ENCODE assay signal across 8 cellular contexts in the genomic region with DNA sequence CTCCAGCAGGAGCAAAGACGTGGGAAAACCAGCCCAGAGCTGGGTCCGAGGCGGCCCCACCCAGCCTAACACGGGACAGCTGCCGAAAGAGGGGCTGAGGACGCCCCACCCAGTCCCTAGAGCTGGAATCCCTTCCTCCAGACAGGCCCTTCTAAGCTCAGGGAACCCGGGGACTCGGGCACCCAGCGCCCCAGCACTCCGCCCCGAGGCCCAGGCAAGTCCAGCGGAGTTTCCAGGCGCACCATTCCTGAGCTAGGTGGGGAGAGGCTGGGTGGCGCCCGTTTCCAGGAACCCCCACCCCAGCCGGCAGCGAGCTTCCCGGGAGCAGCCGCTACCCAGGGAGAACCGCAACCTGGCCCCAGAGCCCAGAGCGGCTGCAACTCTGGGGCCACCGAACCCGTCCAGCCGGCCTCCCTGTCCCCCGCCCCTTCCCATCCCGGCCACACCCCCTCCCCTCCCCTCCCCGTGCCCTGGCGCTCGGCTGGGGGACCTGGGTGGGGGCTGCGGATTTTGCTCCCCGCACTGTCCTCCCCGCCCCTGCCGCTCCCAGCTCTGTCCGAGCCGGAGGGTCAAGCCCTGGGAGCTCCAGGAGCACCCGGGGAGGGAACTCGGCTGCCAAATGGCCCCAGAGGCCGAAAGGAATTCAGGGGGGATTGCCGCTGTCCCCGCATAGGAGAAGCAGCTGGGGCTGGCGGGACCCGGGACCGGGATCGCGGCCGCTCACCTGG. TPM values are rescaled to one million over a fixed set of nuclear protein-coding genes. Genes with fewer than 3 reads are reported as not detected.
A peak's percentile ranks its signal among the peaks of the same experiment; 100 is the strongest.
DNase-seq lines count a peak whose midpoint lies in the region; TF ChIP-seq lines count a peak whose summit lies in the region.

No MANE protein-coding gene starts in this region.

- intact Hi-C loops in Caco-2 (cut with micrococcal nuclease; ENCODE audit: unreplicated experiment) (loop anchor here (2.0 to 5.0 kb wide), 3 partner anchors 23 to 59 kb away; partner anchors contain the start of genes AFMID, SYNGR2 and TK1), spleen (cut with DNase I; ENCODE audit: low total_unique reads) (no loop called here), posterior vena cava (cut with DNase I) (loop anchor here in 1 of 2 donors (10.0 kb wide), 1 partner anchor 297 kb away; no protein-coding TSS in a partner anchor)

- CTCF ChIA-PET in Caco-2 (lab: Charles Lee), result interaction anchor here (0.6 to 1.7 kb wide), 9 partner anchors 10 to 1669 kb away, joined by 3 to 12 read pairs (median 4); partner anchors contain the start of genes CBX8 and SYNGR2

- DNase-seq in Caco-2 (peak; percentile 76 to 80), LoVo (ENCODE audit: low spot score) (peak; percentile 29), astrocyte of the spinal cord (ENCODE audit: low read depth, low spot score) (no peak), spleen (peak; percentile 90), MV-4-11 (lab: John Stamatoyannopoulos, UW) (no peak), AG08395 (ENCODE audit: low spot score) (no peak), posterior vena cava (ENCODE audit: low spot score) (no peak)

- peak overlapping the region; percentile 75 for H3K4me3 Mint-ChIP-seq in Caco-2 (ENCODE audit: unreplicated experiment)

- TF ChIP-seq POLR2A in spleen (IDR thresholded peaks at IDR 0.05), result no peak

- H3K27me3 ChIP-seq in Caco-2 (replicated peaks; ENCODE audit: control insufficient read depth, insufficient read depth, low read length) (no peaks in the 10 kb centered on the region), iPS-20b (ENCODE audit: insufficient read depth, low read length) (peaks cover 34% of the 10 kb centered on the region), spleen (replicated peaks in 1 of 7) (no peaks in the 10 kb centered on the region)

- no peaks in the 10 kb centered on the region for H3K9me3 Mint-ChIP-seq in Caco-2 (ENCODE audit: unreplicated experiment)

- peaks cover 9% of the 10 kb centered on the region for H3K4me1 Mint-ChIP-seq in Caco-2 (ENCODE audit: low read depth, unreplicated experiment)

- H3K9ac ChIP-seq in iPS-20b (ENCODE audit: low read depth, low read length), result peak overlapping the region; percentile 76

- H3K27ac ChIP-seq in iPS-20b (ENCODE audit: low read length) (no peak overlapping the region), spleen (peak overlapping the region; percentile 87 to 97 (median 94))

- H3K9me3 ChIP-seq in Caco-2 (no peaks in the 10 kb centered on the region), iPS-20b (ENCODE audit: insufficient read depth, low read depth, low read length) (no peaks in the 10 kb centered on the region), spleen (no peaks in the 10 kb centered on the region)

- peaks cover 24% of the 10 kb centered on the region for H3K36me3 Mint-ChIP-seq in Caco-2 (ENCODE audit: insufficient read depth, unreplicated experiment)

- H3K4me3 ChIP-seq in Caco-2 (ENCODE audit: low read depth, low read length), result peak overlapping the region; percentile 58
- H3K4me3 ChIP-seq in astrocyte of the spinal cord (ENCODE audit: low read depth, low read length), result peak overlapping the region; percentile 35
- H3K4me3 ChIP-seq in iPS-20b (ENCODE audit: low read length), result peak overlapping the region; percentile 79
- H3K4me3 ChIP-seq in spleen, result peak overlapping the region; percentile 70 to 99 (median 96)

- POLR2A ChIA-PET in Caco-2 (lab: Charles Lee), result interaction anchor here (0.6 to 1.5 kb wide), 5 partner anchors 41 to 59 kb away, joined by 4 to 16 read pairs (median 4); partner anchors contain the start of genes AFMID and TK1

- in situ Hi-C loops in astrocyte of the spinal cord (cut with HindIII; ENCODE audit: low sequenced_read_pairs), result no loop called here

- no peak for TF ChIP-seq CTCF in Caco-2 (IDR thresholded peaks at IDR 0.05; ENCODE audit: insufficient read depth in 1 of 2, low read depth in 1 of 2, low read length in 1 of 2, severe bottlenecking in 1 of 2, unreplicated experiment in 1 of 2)
- no peak for TF ChIP-seq CTCF in astrocyte of the spinal cord (IDR thresholded peaks at IDR 0.05; ENCODE audit: low read depth, low read length)
- no peak for TF ChIP-seq CTCF in spleen (IDR thresholded peaks at IDR 0.05 in 8 of 11, conservative IDR thresholded peaks at IDR 0.05 in 3 of 11)

- WGBS in spleen, 5 donors, result 1 to 2% (median 1%) methylated on average over 7 to 46 of the region's 46 CpGs

- peak overlapping the region; percentile 74 for H3K27ac Mint-ChIP-seq in Caco-2 (ENCODE audit: unreplicated experiment)

- H3K4me1 ChIP-seq in Caco-2 (peaks cover 23% of the 10 kb centered on the region), iPS-20b (ENCODE audit: insufficient read depth, low read length) (peaks cover 4% of the 10 kb centered on the region; the same call in 1 of the 2 replicates), spleen (peaks cover 59 to 100% (median 93%) of the 10 kb centered on the region in 6 donors)

- H3K27me3 Mint-ChIP-seq in Caco-2 (ENCODE audit: insufficient read depth, unreplicated experiment), result no peaks in the 10 kb centered on the region

- TSS peak; percentile 55 for BruUV-seq in Caco-2 (replicated peaks; lab: Mats Ljungman, UMichigan)

- H3K36me3 ChIP-seq in Caco-2 (ENCODE audit: control insufficient read depth, insufficient read depth, low read length), result peaks cover 3% of the 10 kb centered on the region; the same call in 1 of the 2 replicates
- H3K36me3 ChIP-seq in iPS-20b (ENCODE audit: insufficient read depth, low read depth, low read length), result peaks cover 8% of the 10 kb centered on the region
- peaks cover 0 to 44% (median 31%) of the 10 kb centered on the region in 6 donors for H3K36me3 ChIP-seq in spleen

RNA-seq across cellular contexts. Expression of gene TMC6, which starts 0.5 kb away (rescaled TPM):
- total RNA-seq in Caco-2 (2022), result 77.7 and 84.7 TPM in 2 replicates
- total RNA-seq in spleen, result 100 to 1,000 TPM; 169 to 425 (median 354) TPM
- 100 to 1,000 TPM; 132 to 269 (median 252) TPM for polyA plus RNA-seq in spleen
- total RNA-seq in posterior vena cava, result 10 to 100 TPM; 35.6 to 37.4 TPM

RNA-seq across cellular contexts. Expression of gene TMC8, which starts 2.5 kb away (rescaled TPM):
- not detected in 2 replicates for total RNA-seq in Caco-2 (2022)
- total RNA-seq in spleen, result 100 to 1,000 TPM; 116 to 222 (median 205) TPM
- polyA plus RNA-seq in spleen, result 100 to 1,000 TPM; 103 to 191 (median 158) TPM
- total RNA-seq in posterior vena cava, result 10 to 100 TPM in 1 of 2 donors, 1 to 10 TPM in 1; 6.4 to 15.7 TPM

RNA-seq across cellular contexts. Expression of gene C17orf99, which starts 18.1 kb away (rescaled TPM):
- not detected in 2 replicates for total RNA-seq in Caco-2 (2022)
- total RNA-seq in spleen, result 1 to 10 TPM in 2 of 7 donors, under 1 TPM in 2, not detected in 3; 0.19 to 3.0 (median 0.95) TPM
- under 1 TPM in 2 of 3 donors, not detected in 1; 0.46 TPM for polyA plus RNA-seq in spleen
- total RNA-seq in posterior vena cava, result not detected

RNA-seq across cellular contexts. Expression of gene SYNGR2, which starts 40.3 kb away (rescaled TPM):
- total RNA-seq in Caco-2 (2022) (169 and 193 TPM in 2 replicates), spleen (100 to 1,000 TPM; 107 to 179 (median 137) TPM), posterior vena cava (10 to 100 TPM; 44.5 to 58.1 TPM)
- polyA plus RNA-seq in spleen, result 100 to 1,000 TPM; 152 to 201 (median 170) TPM

RNA-seq across cellular contexts. Expression of gene TK1, which starts 58.8 kb away (rescaled TPM):
- total RNA-seq in Caco-2 (2022), result 171 and 190 TPM in 2 replicates
- total RNA-seq in spleen, result 10 to 100 TPM in 5 of 7 donors, 1 to 10 TPM in 2; 3.7 to 18.7 (median 10.5) TPM
- polyA plus RNA-seq in spleen, result 10 to 100 TPM in 2 of 3 donors, 1 to 10 TPM in 1; 3.9 to 20.4 (median 19.8) TPM
- total RNA-seq in posterior vena cava, result 1 to 10 TPM; 1.1 to 1.4 TPM

Comparison
In these comparisons a context has a peak if more than half of its experiments do, and no peak if none do; other contexts are left out.
1. DNase-seq: peak in Caco-2 (2 of 2), LoVo (single experiment) and spleen (single experiment); none in astrocyte of the spinal cord (single experiment), MV-4-11 (single experiment), AG08395 (single experiment) and posterior vena cava (single experiment).
2. H3K4me3 ChIP-seq: peak in every context shown above with its lines; median percentile 96 in spleen; 79 in iPS-20b; 58 in Caco-2; 35 in astrocyte of the spinal cord.
3. RNA of gene TMC8, which starts 2.5 kb away (total RNA-seq): 116 to 222 TPM in spleen; 6.4 to 15.7 TPM in posterior vena cava and not detected in Caco-2; every median in the first group is over 4 times any median in the second.